Comparison of ENCODE assay signal across 8 cellular contexts in genomic region chr2:130342533-130343275, GRCh38. TPM values are rescaled to one million over a fixed set of nuclear protein-coding genes. Genes with fewer than 3 reads are reported as not detected.
DNase-seq lines count a peak whose midpoint lies in the region; ATAC-seq, FAIRE-seq and TF ChIP-seq lines count a peak whose summit lies in the region.

Gene IMP4 (plus strand): TSS chr2:130342897. CDS start chr2:130342933, 36 bp downstream.

- no peaks in the 10 kb centered on the region; the same call in 1 of the 2 replicates for H4K20me1 ChIP-seq in OCI-LY3 (ENCODE audit: insufficient read depth, low read length)

- peaks cover 42% of the 10 kb centered on the region for H3K36me3 ChIP-seq in OCI-LY3 (replicated peaks; ENCODE audit: low read depth, low read length)

- TF ChIP-seq CTCF in D721Med (IDR thresholded peaks at IDR 0.05; ENCODE audit: insufficient read depth, missing control alignments) (peak; percentile 6), OCI-LY3 (IDR thresholded peaks at IDR 0.05; ENCODE audit: low read depth, low read length) (peak; percentile 41)

- H3K9ac ChIP-seq in OCI-LY3 (ENCODE audit: low read length): peak within 1 kb of the TSS; percentile 90

- peaks cover 28% of the 10 kb centered on the region for H3K79me2 ChIP-seq in OCI-LY3 (ENCODE audit: low read length)

- FAIRE-seq in D721Med (lab: Jason Lieb, UNC): no peak

- peaks cover 3% of the 10 kb centered on the region; the same call in 1 of the 2 replicates for H3K9me3 ChIP-seq in OCI-LY3 (ENCODE audit: insufficient read depth, low read length)
- no peaks in the 10 kb centered on the region for H3K9me3 ChIP-seq in mononuclear cell (ENCODE audit: low read depth, low read length)

- peak within 1 kb of the TSS; percentile 84 for H3K4me2 ChIP-seq in OCI-LY3 (ENCODE audit: low read length)

- ATAC-seq in GM21447 (IDR thresholded peaks at IDR 0.05; ENCODE audit: unreplicated experiment): peak; percentile 86

- H3K27me3 ChIP-seq in OCI-LY3 (ENCODE audit: low read depth, low read length): no peaks in the 10 kb centered on the region
- no peaks in the 10 kb centered on the region for H3K27me3 ChIP-seq in mononuclear cell (ENCODE audit: insufficient read depth, low read length)

- H3K4me1 ChIP-seq in OCI-LY3 (ENCODE audit: low read length) (peaks cover 9% of the 10 kb centered on the region), mononuclear cell (ENCODE audit: insufficient read depth, low read length) (peaks cover 30% of the 10 kb centered on the region)

- DNase-seq in D721Med (ENCODE audit: insufficient read length, low spot score): peak; percentile 76
- peak; percentile 85 for DNase-seq in HuH-7 (ENCODE audit: low spot score)
- DNase-seq in activated T-cell treated with anti-CD3 and anti-CD28 coated beads for 1 hour (ENCODE audit: low read depth): peak; percentile 87
- peak; percentile 94 for DNase-seq in epidermal melanocyte (ENCODE audit: insufficient read length, low spot score)
- DNase-seq in stimulated activated CD8-positive, alpha-beta memory T cell treated with anti-CD3 and anti-CD28 coated beads, Interleukin-4, amount 100 ng/mL, for 24 hours (ENCODE audit: low read depth): peak; percentile 87

- H3K27ac ChIP-seq in OCI-LY3 (ENCODE audit: low read length): peak within 1 kb of the TSS; percentile 83

- H2AFZ ChIP-seq in OCI-LY3 (ENCODE audit: low read depth, low read length): peak within 1 kb of the TSS; percentile 94

- peak within 1 kb of the TSS; percentile 92 for H3K4me3 ChIP-seq in OCI-LY3 (ENCODE audit: low read length)
- H3K4me3 ChIP-seq in mononuclear cell (ENCODE audit: low read length): peak within 1 kb of the TSS; percentile 92

RNA-seq across cellular contexts. Expression of gene IMP4, which starts in this region (rescaled TPM):
- total RNA-seq in mononuclear cell: 55.6 TPM

Comparison
In these comparisons a context has a peak if more than half of its experiments do, and no peak if none do; other contexts are left out.
1. Peak in every context shown above with its lines: DNase-seq, ATAC-seq, H3K4me3 ChIP-seq and H3K27ac ChIP-seq.